1 cellular context compared by ENCODE assay signal in the genomic region with DNA sequence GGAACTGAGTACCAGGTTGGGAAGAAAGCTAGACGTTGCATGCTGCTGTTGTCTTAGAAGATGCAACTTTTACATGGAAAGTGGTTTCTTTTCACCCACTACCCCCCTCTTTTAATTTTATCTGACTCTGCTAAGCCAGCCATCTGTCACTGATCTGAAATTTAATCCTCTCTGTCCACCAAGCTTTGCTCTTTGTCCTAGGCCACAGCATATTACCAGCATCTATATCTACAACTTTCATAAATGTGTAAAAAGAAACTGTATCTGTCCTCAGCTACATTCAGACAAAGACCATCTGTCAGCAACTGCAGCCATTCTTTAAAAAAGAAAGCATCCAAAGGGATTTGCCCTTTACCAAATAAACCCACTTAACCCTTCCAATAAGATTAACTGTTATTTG.
TF ChIP-seq lines count a peak whose summit lies in the region.

No MANE protein-coding gene starts in this region.

TF ChIP-seq in WTC11, 78 proteins besides CTCF, POLR2A, EP300 and RAD21 (continued from another document):
- TF ChIP-seq EMX1 (CRISPR knock-in tag; IDR thresholded peaks at IDR 0.05), result no peak
- TF ChIP-seq, protein P1, sequence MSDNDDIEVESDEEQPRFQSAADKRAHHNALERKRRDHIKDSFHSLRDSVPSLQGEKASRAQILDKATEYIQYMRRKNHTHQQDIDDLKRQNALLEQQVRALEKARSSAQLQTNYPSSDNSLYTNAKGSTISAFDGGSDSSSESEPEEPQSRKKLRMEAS (CRISPR knock-in tag; IDR thresholded peaks at IDR 0.05), result no peak
- TF ChIP-seq SMAD4 (CRISPR knock-in tag; IDR thresholded peaks at IDR 0.05), result no peak
- TF ChIP-seq, protein P2, sequence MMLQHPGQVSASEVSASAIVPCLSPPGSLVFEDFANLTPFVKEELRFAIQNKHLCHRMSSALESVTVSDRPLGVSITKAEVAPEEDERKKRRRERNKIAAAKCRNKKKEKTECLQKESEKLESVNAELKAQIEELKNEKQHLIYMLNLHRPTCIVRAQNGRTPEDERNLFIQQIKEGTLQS (CRISPR knock-in tag; conservative IDR thresholded peaks at IDR 0.05), result no peak
- TF ChIP-seq, protein P3, sequence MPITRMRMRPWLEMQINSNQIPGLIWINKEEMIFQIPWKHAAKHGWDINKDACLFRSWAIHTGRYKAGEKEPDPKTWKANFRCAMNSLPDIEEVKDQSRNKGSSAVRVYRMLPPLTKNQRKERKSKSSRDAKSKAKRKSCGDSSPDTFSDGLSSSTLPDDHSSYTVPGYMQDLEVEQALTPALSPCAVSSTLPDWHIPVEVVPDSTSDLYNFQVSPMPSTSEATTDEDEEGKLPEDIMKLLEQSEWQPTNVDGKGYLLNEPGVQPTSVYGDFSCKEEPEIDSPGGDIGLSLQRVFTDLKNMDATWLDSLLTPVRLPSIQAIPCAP (CRISPR knock-in tag; IDR thresholded peaks at IDR 0.05), result no peak
